Comparison of ENCODE assay signal across 16 cellular contexts in the genomic region with DNA sequence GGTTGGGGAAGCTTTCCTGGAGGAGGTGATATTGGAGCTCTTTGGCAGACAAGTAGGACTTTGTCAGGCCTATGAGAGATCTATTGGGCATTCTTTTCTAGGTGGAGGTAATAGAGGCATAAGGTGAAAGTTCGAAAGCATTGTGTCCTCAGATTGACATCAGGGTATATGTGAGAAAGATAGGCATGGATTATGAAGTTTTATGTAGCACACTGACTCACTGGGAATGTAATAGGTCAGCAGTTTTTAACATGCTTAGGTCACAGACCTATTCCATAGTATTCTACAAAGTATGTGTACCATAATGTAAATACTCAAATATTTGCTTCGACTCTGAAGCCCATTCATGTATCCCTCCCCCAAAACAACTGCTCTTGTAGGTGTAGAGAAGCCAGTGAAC.
"Had no signal": no experiment of that assay in that cellular context is flagged by ENCODE, and none has a peak within 500 bp of the region (broad histone marks: within the 10 kb centered on the region; RNA-seq: fewer than 3 reads in every experiment).

No MANE protein-coding gene starts in this region.

- ATAC-seq: activated CD8-positive, alpha-beta memory T cell treated with anti-CD3 and anti-CD28 coated beads, Interleukin-2, amount 10 ng/mL, durations not matched to agents 7 days and 5 days; activated CD8-positive, alpha-beta T cell treated with anti-CD3 and anti-CD28 coated beads for 36 hours; foreskin keratinocyte; left lung; natural killer cell had no signal

- H3K4me3 ChIP-seq: left lung, lung, vagina had no signal

- H3K27me3 Mint-ChIP-seq: activated CD4-positive, alpha-beta T cell treated with anti-CD3 and anti-CD28 coated beads, Interleukin-2, amount 10 ng/mL, durations not matched to agents 7 days and 5 days; activated CD8-positive, alpha-beta memory T cell treated with anti-CD3 and anti-CD28 coated beads, Interleukin-2, amount 10 ng/mL, durations not matched to agents 7 days and 5 days; activated CD8-positive, alpha-beta T cell treated with anti-CD3 and anti-CD28 coated beads for 36 hours; activated naive CD8-positive, alpha-beta T cell treated with anti-CD3 and anti-CD28 coated beads, Interleukin-2, amount 10 ng/mL, durations not matched to agents 7 days and 5 days had no signal

- DNase-seq: activated CD4-positive, alpha-beta T cell treated with anti-CD3 and anti-CD28 coated beads, Interleukin-2, amount 10 ng/mL, durations not matched to agents 7 days and 5 days; activated CD8-positive, alpha-beta memory T cell treated with anti-CD3 and anti-CD28 coated beads, Interleukin-2, amount 10 ng/mL, durations not matched to agents 7 days and 5 days; activated CD8-positive, alpha-beta T cell treated with anti-CD3 and anti-CD28 coated beads for 36 hours; activated naive CD8-positive, alpha-beta T cell treated with anti-CD3 and anti-CD28 coated beads, Interleukin-2, amount 10 ng/mL, durations not matched to agents 7 days and 5 days; amygdala; cortex of kidney; foreskin keratinocyte; kidney glomerular epithelial cell; left lung; natural killer cell; retina; T1000 had no signal

- H3K4me3 Mint-ChIP-seq: activated CD4-positive, alpha-beta T cell treated with anti-CD3 and anti-CD28 coated beads, Interleukin-2, amount 10 ng/mL, durations not matched to agents 7 days and 5 days; activated CD8-positive, alpha-beta memory T cell treated with anti-CD3 and anti-CD28 coated beads, Interleukin-2, amount 10 ng/mL, durations not matched to agents 7 days and 5 days; activated CD8-positive, alpha-beta T cell treated with anti-CD3 and anti-CD28 coated beads for 36 hours; activated naive CD8-positive, alpha-beta T cell treated with anti-CD3 and anti-CD28 coated beads, Interleukin-2, amount 10 ng/mL, durations not matched to agents 7 days and 5 days; mesothelial cell of epicardium; natural killer cell; T-helper 1 cell treated with Interleukin-12 subunit alpha and Interleukin-12 subunit beta and Interleukin-4 antibody, amounts not matched to agents 30 μg/mL and 1 μg/mL, for 36 hours had no signal

- H3K27ac Mint-ChIP-seq: activated CD4-positive, alpha-beta T cell treated with anti-CD3 and anti-CD28 coated beads, Interleukin-2, amount 10 ng/mL, durations not matched to agents 7 days and 5 days; activated CD8-positive, alpha-beta memory T cell treated with anti-CD3 and anti-CD28 coated beads, Interleukin-2, amount 10 ng/mL, durations not matched to agents 7 days and 5 days; activated CD8-positive, alpha-beta T cell treated with anti-CD3 and anti-CD28 coated beads for 36 hours; activated naive CD8-positive, alpha-beta T cell treated with anti-CD3 and anti-CD28 coated beads, Interleukin-2, amount 10 ng/mL, durations not matched to agents 7 days and 5 days; mesothelial cell of epicardium; T-helper 1 cell treated with Interleukin-12 subunit alpha and Interleukin-12 subunit beta and Interleukin-4 antibody, amounts not matched to agents 30 μg/mL and 1 μg/mL, for 36 hours had no signal

- H3K9me3 Mint-ChIP-seq: activated CD4-positive, alpha-beta T cell treated with anti-CD3 and anti-CD28 coated beads, Interleukin-2, amount 10 ng/mL, durations not matched to agents 7 days and 5 days; activated CD8-positive, alpha-beta T cell treated with anti-CD3 and anti-CD28 coated beads for 36 hours; activated naive CD8-positive, alpha-beta T cell treated with anti-CD3 and anti-CD28 coated beads, Interleukin-2, amount 10 ng/mL, durations not matched to agents 7 days and 5 days; natural killer cell; T-helper 1 cell treated with Interleukin-12 subunit alpha and Interleukin-12 subunit beta and Interleukin-4 antibody, amounts not matched to agents 30 μg/mL and 1 μg/mL, for 36 hours had no signal

- H3K4me1 Mint-ChIP-seq: mesothelial cell of epicardium had no signal
